In the genomic region with DNA sequence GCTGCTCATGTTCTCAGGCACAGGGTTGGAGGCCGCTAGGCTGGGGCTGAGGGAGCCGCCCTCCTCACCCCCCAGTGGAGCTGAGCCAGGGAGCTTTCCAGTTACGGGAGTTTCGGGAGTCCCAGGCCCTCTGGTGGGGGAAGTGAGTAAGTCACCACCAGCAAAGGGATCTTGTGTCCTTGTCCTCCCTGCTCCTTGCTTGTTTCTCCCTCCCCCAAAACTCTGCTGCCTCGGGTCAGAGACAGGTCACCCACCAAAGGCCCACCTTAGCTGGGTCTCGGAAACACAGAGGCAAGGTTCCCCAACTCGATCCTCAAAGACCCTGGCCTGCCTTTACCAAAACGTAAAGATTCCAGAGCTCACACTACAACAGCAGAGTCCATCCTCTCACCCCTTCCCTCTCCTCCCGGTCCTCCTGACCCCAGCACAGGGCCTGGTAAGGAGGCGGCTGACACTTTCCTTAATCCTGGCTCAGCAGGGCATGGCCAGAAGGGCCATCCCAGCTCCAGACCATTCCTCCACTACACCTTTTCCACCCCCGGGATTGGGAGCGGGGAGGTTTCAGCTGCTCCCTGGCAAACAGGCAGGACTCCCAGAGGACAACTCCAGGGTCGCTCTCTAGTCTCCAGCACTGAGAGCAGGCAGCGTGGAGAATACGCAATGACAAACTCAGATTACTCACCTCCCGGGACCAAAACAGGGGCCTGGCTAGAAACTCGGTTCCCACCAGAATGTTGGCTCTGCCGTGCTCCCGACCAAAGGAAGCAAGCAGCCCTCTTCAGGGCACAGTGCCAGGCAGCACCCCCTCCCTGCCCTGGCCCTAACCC, we compare ENCODE assay signal across 8 cellular contexts.
DNase-seq lines count a peak whose midpoint lies in the region; TF ChIP-seq lines count a peak whose summit lies in the region.

No MANE protein-coding gene starts in this region.

- peaks cover 5% of the 10 kb centered on the region for H3K4me1 Mint-ChIP-seq in activated CD4-positive, alpha-beta T cell treated with anti-CD3 and anti-CD28 coated beads, Interleukin-2, amount 10 ng/mL, durations not matched to agents 24 days and 14 days

- TF ChIP-seq CTCF in sigmoid colon (IDR thresholded peaks at IDR 0.05) = peak; percentile 53 to 80 (median 64)

- DNase-seq in activated CD4-positive, alpha-beta T cell treated with anti-CD3 and anti-CD28 coated beads, Interleukin-2, amount 10 ng/mL, durations not matched to agents 24 days and 14 days = peak; percentile 67
- no peak for DNase-seq in activated CD4-positive, alpha-beta T cell treated with anti-CD3 and anti-CD28 coated beads for 1 hour
- DNase-seq in HuH-7.5 (ENCODE audit: low spot score) (peak; percentile 94), NT2/D1 (ENCODE audit: low read depth, low spot score) (peak; percentile 75), astrocyte of the hippocampus (ENCODE audit: low read depth, low spot score) (peak; percentile 88), hippocampal formation (lab: John Stamatoyannopoulos, UW) (peak; percentile 51 to 54), sigmoid colon (peak; percentile 90), cortex of kidney (lab: John Stamatoyannopoulos, UW) (no peak)

- no peak overlapping the region for H3K9ac ChIP-seq in NT2/D1 (ENCODE audit: insufficient read length, low read depth)

- no peak for TF ChIP-seq POLR2A in sigmoid colon (IDR thresholded peaks at IDR 0.05)

- H3K9me3 ChIP-seq in NT2/D1 (ENCODE audit: insufficient read depth, low read length) = no peaks in the 10 kb centered on the region
- H3K9me3 ChIP-seq in sigmoid colon = no peaks in the 10 kb centered on the region

- no peak for TF ChIP-seq EP300 in sigmoid colon (IDR thresholded peaks at IDR 0.05)

- peaks cover 27% of the 10 kb centered on the region for H3K36me3 Mint-ChIP-seq in activated CD4-positive, alpha-beta T cell treated with anti-CD3 and anti-CD28 coated beads, Interleukin-2, amount 10 ng/mL, durations not matched to agents 24 days and 14 days (ENCODE audit: low read depth)

- no peaks in the 10 kb centered on the region for H3K9me3 Mint-ChIP-seq in activated CD4-positive, alpha-beta T cell treated with anti-CD3 and anti-CD28 coated beads, Interleukin-2, amount 10 ng/mL, durations not matched to agents 24 days and 14 days

- 49% methylated on average over 19 of the region's 19 CpGs for WGBS in sigmoid colon, 2 donors

- H3K27ac Mint-ChIP-seq in activated CD4-positive, alpha-beta T cell treated with anti-CD3 and anti-CD28 coated beads, Interleukin-2, amount 10 ng/mL, durations not matched to agents 24 days and 14 days = peak overlapping the region; percentile 24

- H3K4me1 ChIP-seq in NT2/D1 (ENCODE audit: insufficient read depth, insufficient read length) (peaks cover 8% of the 10 kb centered on the region), sigmoid colon (peaks cover 0 to 22% (median 21%) of the 10 kb centered on the region in 4 donors)

- intact Hi-C loops in activated CD4-positive, alpha-beta T cell treated with anti-CD3 and anti-CD28 coated beads, Interleukin-2, amount 10 ng/mL, durations not matched to agents 24 days and 14 days (cut with micrococcal nuclease) = loop anchor here (5.0 kb wide), 1 partner anchor 328 kb away; no protein-coding TSS in a partner anchor
- intact Hi-C loops in sigmoid colon (cut with DNase I) = no loop called here

- H3K27me3 Mint-ChIP-seq in activated CD4-positive, alpha-beta T cell treated with anti-CD3 and anti-CD28 coated beads, Interleukin-2, amount 10 ng/mL, durations not matched to agents 24 days and 14 days = no peaks in the 10 kb centered on the region

- peaks cover 31% of the 10 kb centered on the region for H3K36me3 ChIP-seq in NT2/D1 (ENCODE audit: insufficient read depth, insufficient read length, low read length)
- peaks cover 2 to 27% (median 9%) of the 10 kb centered on the region in 4 donors for H3K36me3 ChIP-seq in sigmoid colon

- H3K27me3 ChIP-seq in NT2/D1 (ENCODE audit: insufficient read depth, insufficient read length) (no peaks in the 10 kb centered on the region), sigmoid colon (no peaks in the 10 kb centered on the region)

- H3K4me3 ChIP-seq in NT2/D1 (ENCODE audit: insufficient read length, low read depth) = no peak overlapping the region
- no peak overlapping the region for H3K4me3 ChIP-seq in sigmoid colon

- H3K4me3 Mint-ChIP-seq in activated CD4-positive, alpha-beta T cell treated with anti-CD3 and anti-CD28 coated beads, Interleukin-2, amount 10 ng/mL, durations not matched to agents 24 days and 14 days = no peak overlapping the region

- H3K27ac ChIP-seq in sigmoid colon = peak overlapping the region; percentile 30 to 72 (median 66)

Comparison
In these comparisons a context has a peak if more than half of its experiments do, and no peak if none do; other contexts are left out.
1. DNase-seq: peak in activated CD4-positive, alpha-beta T cell treated with anti-CD3 and anti-CD28 coated beads, Interleukin-2, amount 10 ng/mL, durations not matched to agents 24 days and 14 days (single experiment), HuH-7.5 (single experiment), NT2/D1 (single experiment), astrocyte of the hippocampus (single experiment), hippocampal formation (2 of 2) and sigmoid colon (single experiment); none in activated CD4-positive, alpha-beta T cell treated with anti-CD3 and anti-CD28 coated beads for 1 hour (single experiment) and cortex of kidney (single experiment).